In genomic region chr19:22180117-22180704, GRCh38 we compare ENCODE assay signal across 2 cellular contexts. TPM values are rescaled to one million over a fixed set of nuclear protein-coding genes. Genes with fewer than 3 reads are reported as not detected.
"Had no signal": no experiment of that assay in that cellular context is flagged by ENCODE, and none has a peak within 500 bp of the region (broad histone marks: within the 10 kb centered on the region; RNA-seq: fewer than 3 reads in every experiment).

No MANE protein-coding gene starts in this region.

RNA-seq across cellular contexts. Expression of gene ZNF676, which starts 16.5 kb away (rescaled TPM):
- total RNA-seq: G401, GM12878 had no signal
